8 cellular contexts compared by ENCODE assay signal in the genomic region with DNA sequence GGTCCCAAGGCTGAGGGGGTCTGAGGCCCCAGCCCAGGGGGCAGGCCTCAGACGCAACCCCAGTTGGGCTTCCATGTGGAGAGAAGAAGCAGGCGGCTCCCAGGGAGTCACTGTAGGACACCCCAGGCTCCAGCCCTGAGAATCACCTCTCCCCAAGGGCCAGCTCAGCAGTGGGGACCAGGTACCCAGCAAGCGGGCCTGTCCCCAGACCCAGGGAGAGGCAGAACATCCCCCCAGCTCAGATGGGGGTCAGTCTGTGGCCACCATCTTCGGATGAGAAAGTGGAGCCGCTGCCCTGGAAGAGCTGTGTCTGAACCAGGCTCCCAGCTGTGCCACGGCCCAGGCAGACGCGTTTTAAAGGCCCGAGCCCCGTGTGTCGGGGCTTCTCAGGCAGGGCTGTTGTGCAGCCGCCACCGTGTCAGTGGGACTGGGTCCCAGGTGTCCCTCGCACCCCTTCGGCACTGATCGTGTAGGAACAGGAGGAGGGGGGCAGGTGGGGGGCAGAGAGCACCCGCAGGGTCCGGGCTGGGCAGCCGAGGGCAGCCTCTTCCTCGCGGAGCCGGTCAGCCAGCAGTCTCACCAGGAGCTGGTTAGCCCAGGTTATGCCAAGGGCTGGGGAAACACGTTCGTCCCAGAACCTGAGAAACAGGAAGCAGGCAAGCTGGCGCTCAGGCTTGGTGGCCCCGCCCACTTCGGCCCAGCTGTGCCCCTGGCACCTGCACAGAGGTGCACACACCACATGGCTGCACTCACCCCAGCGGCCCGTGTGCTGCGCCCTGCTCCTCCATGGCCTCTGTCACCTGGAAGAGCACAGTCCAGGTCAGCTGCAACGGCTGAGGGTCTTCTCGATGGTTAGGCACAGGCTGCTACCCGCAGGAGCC. TPM values are rescaled to one million over a fixed set of nuclear protein-coding genes. Genes with fewer than 3 reads are reported as not detected.
DNase-seq lines count a peak whose midpoint lies in the region; ATAC-seq and TF ChIP-seq lines count a peak whose summit lies in the region.

No MANE protein-coding gene starts in this region.

- H3K9me3 ChIP-seq in BLaER1 treated with 17β-estradiol and CSF1 and Interleukin-3, amounts not matched to agents 10 nM and 100 nM (replicated peaks in 1 of 11) = no peaks in the 10 kb centered on the region
- H3K9me3 ChIP-seq in neural progenitor cell (ENCODE audit: low read depth) = no peaks in the 10 kb centered on the region

- peaks cover 68 to 99% (median 92%) of the 10 kb centered on the region in 10 experiments for H3K4me1 ChIP-seq in BLaER1 treated with 17β-estradiol and CSF1 and Interleukin-3, amounts not matched to agents 10 nM and 100 nM
- H3K4me1 ChIP-seq in neural progenitor cell = peaks cover 4% of the 10 kb centered on the region

- peak overlapping the region in 8 of 11 experiments; percentile 30 to 84 (median 68); a peak in 17 of 22 replicates for H3K27ac ChIP-seq in BLaER1 treated with 17β-estradiol and CSF1 and Interleukin-3, amounts not matched to agents 10 nM and 100 nM
- peak overlapping the region; percentile 58 for H3K27ac ChIP-seq in neural progenitor cell

- H3K4me3 ChIP-seq in BLaER1 treated with 17β-estradiol and CSF1 and Interleukin-3, amounts not matched to agents 10 nM and 100 nM = no peak overlapping the region
- no peak overlapping the region for H3K4me3 ChIP-seq in neural progenitor cell

- H3K27me3 ChIP-seq in BLaER1 treated with 17β-estradiol and CSF1 and Interleukin-3, amounts not matched to agents 10 nM and 100 nM = no peaks in the 10 kb centered on the region
- no peaks in the 10 kb centered on the region for H3K27me3 ChIP-seq in neural progenitor cell

- H2AFZ ChIP-seq in neural progenitor cell (replicated peaks) = no peak overlapping the region

- H3K27ac Mint-ChIP-seq in neural progenitor cell = no peak overlapping the region
- H3K27ac Mint-ChIP-seq in activated CD4-positive, alpha-beta T cell treated with anti-CD3 and anti-CD28 coated beads for 36 hours = no peak overlapping the region

- intact Hi-C loops in activated CD4-positive, alpha-beta T cell treated with anti-CD3 and anti-CD28 coated beads for 36 hours (cut with DNase I, micrococcal nuclease) = no loop called here

- peak overlapping the region in 9 of 11 experiments; percentile 37 to 54 (median 45); a peak in 13 of 22 replicates for H3K9ac ChIP-seq in BLaER1 treated with 17β-estradiol and CSF1 and Interleukin-3, amounts not matched to agents 10 nM and 100 nM
- no peak overlapping the region for H3K9ac ChIP-seq in neural progenitor cell

- peaks cover 11% of the 10 kb centered on the region for H3K36me3 Mint-ChIP-seq in neural progenitor cell
- peaks cover 11% of the 10 kb centered on the region for H3K36me3 Mint-ChIP-seq in activated CD4-positive, alpha-beta T cell treated with anti-CD3 and anti-CD28 coated beads for 36 hours (ENCODE audit: low read depth)

- no peaks in the 10 kb centered on the region for H3K9me3 Mint-ChIP-seq in neural progenitor cell
- no peaks in the 10 kb centered on the region for H3K9me3 Mint-ChIP-seq in activated CD4-positive, alpha-beta T cell treated with anti-CD3 and anti-CD28 coated beads for 36 hours (ENCODE audit: low read depth)

- H3K4me2 ChIP-seq in BLaER1 treated with 17β-estradiol and CSF1 and Interleukin-3, amounts not matched to agents 10 nM and 100 nM = peak overlapping the region in 8 of 11 experiments; percentile 7 to 78 (median 16); a peak in 8 of 22 replicates
- H3K4me2 ChIP-seq in neural progenitor cell = no peak overlapping the region

- H3K4me1 Mint-ChIP-seq in neural progenitor cell = peaks cover 31% of the 10 kb centered on the region
- no peaks in the 10 kb centered on the region for H3K4me1 Mint-ChIP-seq in activated CD4-positive, alpha-beta T cell treated with anti-CD3 and anti-CD28 coated beads for 36 hours

- CTCF ChIA-PET in activated CD4-positive, alpha-beta T cell treated with anti-CD3 and anti-CD28 coated beads for 36 hours (lab: Charles Lee) = no interaction called here

- POLR2A ChIA-PET in activated CD4-positive, alpha-beta T cell treated with anti-CD3 and anti-CD28 coated beads for 36 hours (lab: Charles Lee) = no interaction called here

- ATAC-seq in activated CD4-positive, alpha-beta T cell treated with anti-CD3 and anti-CD28 coated beads for 36 hours = no peak

- TF ChIP-seq CTCF in neural progenitor cell (IDR thresholded peaks at IDR 0.05) = no peak

- no peaks in the 10 kb centered on the region for H3F3A ChIP-seq in neural progenitor cell (ENCODE audit: low read depth)

- H4K20me1 ChIP-seq in BLaER1 treated with 17β-estradiol and CSF1 and Interleukin-3, amounts not matched to agents 10 nM and 100 nM = peaks cover 78 to 99% (median 93%) of the 10 kb centered on the region in 11 experiments
- H4K20me1 ChIP-seq in neural progenitor cell (ENCODE audit: low read depth) = peaks cover 50% of the 10 kb centered on the region

- H3K36me3 ChIP-seq in BLaER1 treated with 17β-estradiol and CSF1 and Interleukin-3, amounts not matched to agents 10 nM and 100 nM = peaks cover 71 to 92% (median 78%) of the 10 kb centered on the region in 11 experiments
- no peaks in the 10 kb centered on the region for H3K36me3 ChIP-seq in neural progenitor cell

- peak; percentile 71 for DNase-seq in NAMALWA (ENCODE audit: low spot score)
- DNase-seq in ecto neural progenitor cell (ENCODE audit: low spot score) = peak; percentile 37
- no peak for DNase-seq in neural progenitor cell (ENCODE audit: low spot score)
- no peak for DNase-seq in activated CD4-positive, alpha-beta T cell treated with anti-CD3 and anti-CD28 coated beads for 36 hours
- DNase-seq in kidney glomerular epithelial cell (lab: John Stamatoyannopoulos, UW) = no peak
- no peak for DNase-seq in dedifferentiated amniotic fluid mesenchymal stem cell (ENCODE audit: extremely low spot score)
- DNase-seq in NCI-H748 (lab: John Stamatoyannopoulos, UW; ENCODE audit: unreplicated experiment) = no peak

- no peak overlapping the region for H3K4me3 Mint-ChIP-seq in neural progenitor cell
- H3K4me3 Mint-ChIP-seq in activated CD4-positive, alpha-beta T cell treated with anti-CD3 and anti-CD28 coated beads for 36 hours = no peak overlapping the region

- H3K79me2 ChIP-seq in neural progenitor cell (ENCODE audit: low read depth) = no peaks in the 10 kb centered on the region

- H3K27me3 Mint-ChIP-seq in neural progenitor cell (ENCODE audit: insufficient read depth, low read depth) = peaks cover 6% of the 10 kb centered on the region
- H3K27me3 Mint-ChIP-seq in activated CD4-positive, alpha-beta T cell treated with anti-CD3 and anti-CD28 coated beads for 36 hours = no peaks in the 10 kb centered on the region

RNA-seq across cellular contexts. Expression of gene XRCC3, which starts 16.6 kb away (rescaled TPM):
- total RNA-seq in neural progenitor cell (ENCODE audit: low replicate concordance) = 59.7 and 60.2 TPM in 2 replicates
- 10 to 100 TPM; 43.7 to 46.9 TPM for total RNA-seq in activated CD4-positive, alpha-beta T cell treated with anti-CD3 and anti-CD28 coated beads for 36 hours

RNA-seq across cellular contexts. Expression of gene ZFYVE21, which starts 17.0 kb away (rescaled TPM):
- 46.2 and 53.2 TPM in 2 replicates for total RNA-seq in neural progenitor cell (ENCODE audit: low replicate concordance)
- total RNA-seq in activated CD4-positive, alpha-beta T cell treated with anti-CD3 and anti-CD28 coated beads for 36 hours = 10 to 100 TPM; 10.1 to 12.7 TPM

Comparison
In these comparisons a context has a peak if more than half of its experiments do, and no peak if none do; other contexts are left out.
1. DNase-seq: peak in NAMALWA (single experiment) and ecto neural progenitor cell (single experiment); none in neural progenitor cell (single experiment), activated CD4-positive, alpha-beta T cell treated with anti-CD3 and anti-CD28 coated beads for 36 hours (single experiment), kidney glomerular epithelial cell (single experiment), dedifferentiated amniotic fluid mesenchymal stem cell (single experiment) and NCI-H748 (single experiment).